ENCODE assay signal across 9 cellular contexts in the genomic region with DNA sequence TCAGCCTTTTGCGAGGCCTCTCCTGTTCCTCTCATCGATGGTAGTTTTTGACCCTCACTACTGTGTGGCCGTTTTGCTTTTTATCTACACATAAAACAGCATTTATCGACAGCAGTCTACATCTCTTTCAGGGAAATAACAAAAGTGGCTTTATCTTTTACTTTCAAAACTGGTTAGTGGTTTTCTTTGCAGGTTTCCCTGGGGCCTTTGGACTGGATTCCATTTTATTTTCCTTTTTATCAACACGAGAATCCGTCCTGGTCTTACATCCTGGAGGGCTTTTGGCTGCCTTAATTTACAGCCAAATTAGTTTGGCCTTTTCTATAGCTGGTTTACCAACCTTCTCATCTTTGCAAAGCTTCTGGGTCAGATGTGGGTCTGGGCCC. TPM values are rescaled to one million over a fixed set of nuclear protein-coding genes. Genes with fewer than 3 reads are reported as not detected.
DNase-seq lines count a peak whose midpoint lies in the region; TF ChIP-seq lines count a peak whose summit lies in the region.
"Had no signal": no experiment of that assay in that cellular context is flagged by ENCODE, and none has a peak within 500 bp of the region (broad histone marks: within the 10 kb centered on the region; RNA-seq: fewer than 3 reads in every experiment).

No MANE protein-coding gene starts in this region.

- H3K4me1 ChIP-seq in CD4-positive, alpha-beta memory T cell (ENCODE audit: insufficient read depth, low read length): peaks cover 19% of the 10 kb centered on the region
- peaks cover 7% of the 10 kb centered on the region; the same call in 1 of the 2 replicates for H3K4me1 ChIP-seq in MM.1S (ENCODE audit: low read length)
- peaks cover 5% of the 10 kb centered on the region for H3K4me1 ChIP-seq in effector memory CD4-positive, alpha-beta T cell (ENCODE audit: control insufficient read depth, insufficient read depth, low read length, poor library complexity, severe bottlenecking)
- H3K4me1 ChIP-seq in neural progenitor cell: peaks cover 8% of the 10 kb centered on the region

- H4K20me1 ChIP-seq in MM.1S (ENCODE audit: insufficient read depth, low read length) (no peaks in the 10 kb centered on the region), neural progenitor cell (ENCODE audit: low read depth) (no peaks in the 10 kb centered on the region)

- POLR2A ChIA-PET in CD4-positive, alpha-beta memory T cell (lab: Charles Lee; ENCODE audit: partially characterized antibody): interaction anchor here (1.5 to 2.4 kb wide), 2 partner anchors 13 to 134 kb away, joined by 5 to 13 read pairs; partner anchors contain the start of gene HNRNPA0

- DNase-seq in CD4-positive, alpha-beta memory T cell: peak in 2 of 5 donors; percentile 2
- DNase-seq in MM.1S (peak; percentile 45), neural progenitor cell (ENCODE audit: low spot score) (peak; percentile 8), GM19240 (ENCODE audit: insufficient read length, low spot score) (no peak), NCI-H2029 (lab: John Stamatoyannopoulos, UW) (no peak), SIG-M5 treated with dmso at 0.1 percent for 504 hours (lab: John Stamatoyannopoulos, UW; ENCODE audit: unreplicated experiment) (no peak), NCI-H510A treated with DMSO at 0.1 percent for 48 hours (lab: John Stamatoyannopoulos, UW) (no peak)
- no peak for DNase-seq in effector memory CD4-positive, alpha-beta T cell

- H3K4me2 ChIP-seq in MM.1S (ENCODE audit: low read depth, low read length): peak overlapping the region; percentile 80
- H3K4me2 ChIP-seq in neural progenitor cell: peak overlapping the region; percentile 20

- H3K36me3 ChIP-seq in CD4-positive, alpha-beta memory T cell (ENCODE audit: insufficient read depth, low read length): no peaks in the 10 kb centered on the region
- H3K36me3 ChIP-seq in MM.1S (replicated peaks; ENCODE audit: insufficient read depth, low read length) (no peaks in the 10 kb centered on the region), neural progenitor cell (no peaks in the 10 kb centered on the region)
- no peaks in the 10 kb centered on the region for H3K36me3 ChIP-seq in effector memory CD4-positive, alpha-beta T cell (ENCODE audit: control insufficient read depth, insufficient read depth, low read length)

- H3K27me3 Mint-ChIP-seq in CD4-positive, alpha-beta memory T cell: no peaks in the 10 kb centered on the region
- no peaks in the 10 kb centered on the region for H3K27me3 Mint-ChIP-seq in neural progenitor cell (ENCODE audit: insufficient read depth, low read depth)

- H3K9me3 ChIP-seq in CD4-positive, alpha-beta memory T cell (ENCODE audit: control insufficient read depth in 1 of 2, low read length in 2 of 2): no peaks in the 10 kb centered on the region
- H3K9me3 ChIP-seq in MM.1S (replicated peaks; ENCODE audit: insufficient read depth, low read length): no peaks in the 10 kb centered on the region
- no peaks in the 10 kb centered on the region for H3K9me3 ChIP-seq in effector memory CD4-positive, alpha-beta T cell (ENCODE audit: control insufficient read depth, low read length)
- H3K9me3 ChIP-seq in neural progenitor cell (ENCODE audit: low read depth): no peaks in the 10 kb centered on the region

- peaks cover 0 to 3% of the 10 kb centered on the region in 2 donors for H3K36me3 Mint-ChIP-seq in CD4-positive, alpha-beta memory T cell
- H3K36me3 Mint-ChIP-seq in neural progenitor cell: no peaks in the 10 kb centered on the region

- H3K4me3 Mint-ChIP-seq in CD4-positive, alpha-beta memory T cell: peak overlapping the region; percentile 81 to 93 (median 88)
- H3K4me3 Mint-ChIP-seq in neural progenitor cell: peak overlapping the region; percentile 34

- CTCF ChIA-PET in CD4-positive, alpha-beta memory T cell (lab: Charles Lee; ENCODE audit: partially characterized antibody): interaction anchor here (0.9 to 2.6 kb wide), 6 partner anchors 14 to 181 kb away, joined by 3 to 9 read pairs (median 4); partner anchors contain the start of gene HNRNPA0

- H3K4me3 ChIP-seq in CD4-positive, alpha-beta memory T cell (ENCODE audit: low read length in 2 of 2): peak overlapping the region; percentile 48 to 67
- H3K4me3 ChIP-seq in MM.1S (ENCODE audit: low read length) (peak overlapping the region; percentile 75), neural progenitor cell (peak overlapping the region; percentile 6)
- peak overlapping the region; percentile 69 for H3K4me3 ChIP-seq in effector memory CD4-positive, alpha-beta T cell (ENCODE audit: insufficient read depth, low read depth, low read length, poor library complexity, severe bottlenecking)

- H3K27me3 ChIP-seq in CD4-positive, alpha-beta memory T cell (ENCODE audit: insufficient read depth, low read length): no peaks in the 10 kb centered on the region
- H3K27me3 ChIP-seq in MM.1S (replicated peaks; ENCODE audit: insufficient read depth, low read length): no peaks in the 10 kb centered on the region
- no peaks in the 10 kb centered on the region for H3K27me3 ChIP-seq in effector memory CD4-positive, alpha-beta T cell (replicated peaks; ENCODE audit: control insufficient read depth, insufficient read depth, low read length, poor library complexity, severe bottlenecking)
- H3K27me3 ChIP-seq in neural progenitor cell: no peaks in the 10 kb centered on the region

- TF ChIP-seq CTCF in MM.1S (IDR thresholded peaks at IDR 0.05; ENCODE audit: low read length): no peak
- no peak for TF ChIP-seq CTCF in neural progenitor cell (IDR thresholded peaks at IDR 0.05)

- H2AFZ ChIP-seq in MM.1S (ENCODE audit: low read length): peak overlapping the region; percentile 98
- H2AFZ ChIP-seq in neural progenitor cell (replicated peaks): peak overlapping the region; percentile 91

- no peaks in the 10 kb centered on the region for H3K79me2 ChIP-seq in MM.1S (ENCODE audit: low read length)
- no peaks in the 10 kb centered on the region for H3K79me2 ChIP-seq in neural progenitor cell (ENCODE audit: low read depth)

- peaks cover 13 to 20% (median 17%) of the 10 kb centered on the region in 4 donors for H3K4me1 Mint-ChIP-seq in CD4-positive, alpha-beta memory T cell
- H3K4me1 Mint-ChIP-seq in neural progenitor cell: peaks cover 19% of the 10 kb centered on the region

- H3K9me2 ChIP-seq in MM.1S (replicated peaks; ENCODE audit: insufficient read depth, low read length): no peaks in the 10 kb centered on the region

- H3K9ac ChIP-seq in MM.1S (ENCODE audit: low read length) (peak overlapping the region; percentile 72), neural progenitor cell (no peak overlapping the region)

- H3F3A ChIP-seq in MM.1S (ENCODE audit: insufficient read depth, low read length): peaks cover 8% of the 10 kb centered on the region
- peaks cover 13% of the 10 kb centered on the region for H3F3A ChIP-seq in neural progenitor cell (ENCODE audit: low read depth)

- intact Hi-C loops in CD4-positive, alpha-beta memory T cell (cut with micrococcal nuclease): loop anchor here (5.0 kb wide), 1 partner anchor 136 kb away; the partner anchor contains the start of gene HNRNPA0

- peaks cover 0 to 2% (median 0%) of the 10 kb centered on the region in 8 donors for H3K9me3 Mint-ChIP-seq in CD4-positive, alpha-beta memory T cell
- H3K9me3 Mint-ChIP-seq in neural progenitor cell: no peaks in the 10 kb centered on the region

- peak overlapping the region; percentile 71 for H3K27ac ChIP-seq in CD4-positive, alpha-beta memory T cell (ENCODE audit: low read depth, low read length)
- H3K27ac ChIP-seq in MM.1S (ENCODE audit: low read length) (peak overlapping the region; percentile 61), neural progenitor cell (peak overlapping the region; percentile 51)
- peak overlapping the region; percentile 67 for H3K27ac ChIP-seq in effector memory CD4-positive, alpha-beta T cell (ENCODE audit: insufficient read depth, low read length, poor library complexity, severe bottlenecking)

- H3K27ac Mint-ChIP-seq in CD4-positive, alpha-beta memory T cell: peak overlapping the region; percentile 85 to 96 (median 92)
- H3K27ac Mint-ChIP-seq in neural progenitor cell: peak overlapping the region; percentile 92

RNA-seq across cellular contexts. Expression of gene PKD2L2, which starts 0.8 kb away (rescaled TPM):
- not detected for total RNA-seq in CD4-positive, alpha-beta memory T cell
- under 1 TPM; 0.22 to 0.43 TPM for polyA plus RNA-seq in CD4-positive, alpha-beta memory T cell
- total RNA-seq in neural progenitor cell (ENCODE audit: low replicate concordance): not detected in 2 replicates
- total RNA-seq: T-helper 1 cell treated with Interleukin-12 subunit alpha and Interleukin-12 subunit beta and Interleukin-4 antibody, amounts not matched to agents 30 ng/mL and 1 ng/mL, for 36 hours had no signal

RNA-seq across cellular contexts. Expression of gene MYOT, which starts 20.8 kb away (rescaled TPM):
- total RNA-seq in CD4-positive, alpha-beta memory T cell: not detected
- polyA plus RNA-seq in CD4-positive, alpha-beta memory T cell: under 1 TPM in 1 of 2 donors, not detected in 1; 0.23 TPM
- total RNA-seq in neural progenitor cell (ENCODE audit: low replicate concordance): not detected in 2 replicates
- total RNA-seq: T-helper 1 cell treated with Interleukin-12 subunit alpha and Interleukin-12 subunit beta and Interleukin-4 antibody, amounts not matched to agents 30 ng/mL and 1 ng/mL, for 36 hours had no signal

Comparison
In these comparisons a context has a peak if more than half of its experiments do, and no peak if none do; other contexts are left out.
1. DNase-seq: peak in MM.1S (single experiment) and neural progenitor cell (single experiment); none in effector memory CD4-positive, alpha-beta T cell (0 of 3), GM19240 (single experiment), NCI-H2029 (single experiment), SIG-M5 treated with dmso at 0.1 percent for 504 hours (single experiment) and NCI-H510A treated with DMSO at 0.1 percent for 48 hours (single experiment).
2. H3K4me3 ChIP-seq: peak in every context shown above with its lines; median percentile 75 in MM.1S; 69 in effector memory CD4-positive, alpha-beta T cell; 58 in CD4-positive, alpha-beta memory T cell; 6 in neural progenitor cell.
3. Peak in every context shown above with its lines, with median percentiles within 50 percentile points of each other: H3K27ac ChIP-seq.